ENCODE assay signal across 19 cellular contexts in the genomic region with DNA sequence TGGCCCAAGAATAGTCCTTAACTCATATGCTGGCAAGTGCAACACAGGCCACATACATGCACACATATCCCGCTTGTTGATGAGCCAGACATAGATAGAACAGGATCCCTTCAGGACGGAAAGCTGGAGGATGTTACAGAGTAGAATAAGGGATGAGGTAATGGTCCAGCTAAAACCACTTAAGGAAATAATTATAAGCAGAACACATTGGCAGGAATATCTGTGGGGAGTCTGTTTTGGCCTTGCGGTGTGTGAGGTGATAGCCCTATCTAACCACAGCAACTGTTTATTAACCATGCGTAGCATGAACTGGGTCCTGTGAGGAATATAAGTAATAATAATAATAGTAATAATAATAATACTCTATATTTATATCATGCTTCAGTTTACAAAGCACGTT. TPM values are rescaled to one million over a fixed set of nuclear protein-coding genes. Genes with fewer than 3 reads are reported as not detected.
DNase-seq lines count a peak whose midpoint lies in the region; ATAC-seq and TF ChIP-seq lines count a peak whose summit lies in the region.
"Had no signal": no experiment of that assay in that cellular context is flagged by ENCODE, and none has a peak within 500 bp of the region (broad histone marks: within the 10 kb centered on the region; RNA-seq: fewer than 3 reads in every experiment).

No MANE protein-coding gene starts in this region.

- H3K27ac ChIP-seq in sigmoid colon (peak overlapping the region in 3 of 4 donors; percentile 39 to 71 (median 53)), stomach (no peak overlapping the region)
- H3K27ac ChIP-seq: BLaER1, thyroid gland had no signal

- no peak overlapping the region for H3K4me3 ChIP-seq in fibroblast of mammary gland (ENCODE audit: control insufficient read depth, low read depth, low read length)
- H3K4me3 ChIP-seq in sigmoid colon = no peak overlapping the region
- H3K4me3 ChIP-seq in stomach = no peak overlapping the region
- H3K4me3 ChIP-seq: BLaER1, thyroid gland had no signal

- TF ChIP-seq EP300 in sigmoid colon (IDR thresholded peaks at IDR 0.05) (no peak), stomach (IDR thresholded peaks at IDR 0.05) (no peak)

- H3K4me1 ChIP-seq in sigmoid colon (peaks cover 0 to 29% (median 14%) of the 10 kb centered on the region in 4 donors), stomach (peaks cover 0 to 16% (median 3%) of the 10 kb centered on the region in 4 donors)
- H3K4me1 ChIP-seq: BLaER1, thyroid gland had no signal

- H3K27me3 Mint-ChIP-seq in activated T-cell treated with anti-CD3 and anti-CD28 coated beads, Interleukin-2, amount 50 U/mL, for 4 hours (ENCODE audit: low read depth) = peaks cover 7% of the 10 kb centered on the region

- H3K36me3 ChIP-seq in sigmoid colon = no peaks in the 10 kb centered on the region
- H3K36me3 ChIP-seq in stomach = no peaks in the 10 kb centered on the region
- H3K36me3 ChIP-seq: BLaER1, thyroid gland had no signal

- intact Hi-C loops in sigmoid colon (cut with DNase I) = no loop called here
- intact Hi-C loops in stomach (cut with DNase I; ENCODE audit: low total_unique reads) = no loop called here

- 76 to 86% methylated on average over 5 of the region's 5 CpGs for WGBS in sigmoid colon, 2 donors
- 77 to 82% (median 79%) methylated on average over 5 of the region's 5 CpGs for WGBS in stomach, 5 donors

- H3K9me3 ChIP-seq in sigmoid colon (no peaks in the 10 kb centered on the region), stomach (no peaks in the 10 kb centered on the region)
- H3K9me3 ChIP-seq: BLaER1, thyroid gland had no signal

- H3K36me3 Mint-ChIP-seq in activated T-cell treated with anti-CD3 and anti-CD28 coated beads, Interleukin-2, amount 50 U/mL, for 4 hours (ENCODE audit: insufficient read depth) = no peaks in the 10 kb centered on the region
- H3K36me3 Mint-ChIP-seq: natural killer cell treated with Interleukin-12 subunit alpha and Interleukin-12 subunit beta and Interleukin-15 and Interleukin-18, amount 100 ng/mL, for 72 hours had no signal

- no peak overlapping the region for H3K4me3 Mint-ChIP-seq in activated T-cell treated with anti-CD3 and anti-CD28 coated beads, Interleukin-2, amount 50 U/mL, for 4 hours
- H3K4me3 Mint-ChIP-seq: H9; natural killer cell treated with Interleukin-12 subunit alpha and Interleukin-12 subunit beta and Interleukin-15 and Interleukin-18, amount 100 ng/mL, for 72 hours had no signal

- no peaks in the 10 kb centered on the region for H3K4me1 Mint-ChIP-seq in activated T-cell treated with anti-CD3 and anti-CD28 coated beads, Interleukin-2, amount 50 U/mL, for 4 hours (ENCODE audit: low read depth)
- H3K4me1 Mint-ChIP-seq: H9 had no signal

- TF ChIP-seq CTCF in fibroblast of mammary gland (conservative IDR thresholded peaks at IDR 0.05; ENCODE audit: control insufficient read depth, insufficient read depth, low read depth, low read length) = no peak
- no peak for TF ChIP-seq CTCF in sigmoid colon (IDR thresholded peaks at IDR 0.05)
- no peak for TF ChIP-seq CTCF in stomach (IDR thresholded peaks at IDR 0.05)

- no peaks in the 10 kb centered on the region for H3K9me3 Mint-ChIP-seq in activated T-cell treated with anti-CD3 and anti-CD28 coated beads, Interleukin-2, amount 50 U/mL, for 4 hours
- H3K9me3 Mint-ChIP-seq: H9; natural killer cell treated with Interleukin-12 subunit alpha and Interleukin-12 subunit beta and Interleukin-15 and Interleukin-18, amount 100 ng/mL, for 72 hours had no signal

- no peak for TF ChIP-seq POLR2A in sigmoid colon (IDR thresholded peaks at IDR 0.05)
- TF ChIP-seq POLR2A in stomach (IDR thresholded peaks at IDR 0.05) = no peak

- peak; percentile 63 for DNase-seq in GM03348 (ENCODE audit: low spot score)
- peak; percentile 25 for DNase-seq in RPMI7951 (ENCODE audit: low read depth)
- DNase-seq in fibroblast of mammary gland (ENCODE audit: low read depth) = peak; percentile 86
- no peak for DNase-seq in sigmoid colon
- DNase-seq in DMS153 (lab: John Stamatoyannopoulos, UW) = no peak
- DNase-seq in stomach = no peak
- DNase-seq in activated T-cell treated with anti-CD3 and anti-CD28 coated beads, Interleukin-2, amount 50 U/mL, for 4 hours = no peak
- DNase-seq: activated CD4-positive, alpha-beta T cell treated with anti-CD3 and anti-CD28 coated beads for 48 hours; activated CD8-positive, alpha-beta memory T cell treated with anti-CD3 and anti-CD28 coated beads, Interleukin-2, amount 50 U/mL, for 4 hours; H9; NCI-H1417; NCI-H2227 treated with DMSO at 0.1 percent for 48 hours; posterior cingulate gyrus; SHP77 treated with DMSO at 0.1 percent for 48 hours; thyroid gland had no signal

- ATAC-seq in GM21381 (IDR thresholded peaks at IDR 0.05; ENCODE audit: unreplicated experiment) = no peak
- no peak for ATAC-seq in activated T-cell treated with anti-CD3 and anti-CD28 coated beads, Interleukin-2, amount 50 U/mL, for 4 hours
- ATAC-seq: natural killer cell treated with Interleukin-12 subunit alpha and Interleukin-12 subunit beta and Interleukin-15 and Interleukin-18, amount 100 ng/mL, for 72 hours had no signal

- H3K27me3 ChIP-seq in sigmoid colon = no peaks in the 10 kb centered on the region
- H3K27me3 ChIP-seq in stomach = no peaks in the 10 kb centered on the region
- H3K27me3 ChIP-seq: BLaER1, thyroid gland had no signal

RNA-seq across cellular contexts. Expression of a gene that starts 25.0 kb away (rescaled TPM):
- not detected in 2 replicates for total RNA-seq in RPMI7951 (2014; rRNA removed; shearing (Covaris generic))
- total RNA-seq in sigmoid colon = 1 to 10 TPM; 1.1 to 2.1 (median 1.9) TPM
- 1 to 10 TPM in 1 of 3 donors, under 1 TPM in 2; under 0.01 to 1.2 (median 0.23) TPM for polyA plus RNA-seq in sigmoid colon
- total RNA-seq in stomach = 1 to 10 TPM in 1 of 5 donors, under 1 TPM in 1, not detected in 3; 0.43 to 2.4 TPM
- under 1 TPM; 0.31 to 0.93 (median 0.88) TPM for polyA plus RNA-seq in stomach
- not detected for total RNA-seq in activated T-cell treated with anti-CD3 and anti-CD28 coated beads, Interleukin-2, amount 50 U/mL, for 4 hours
- total RNA-seq: natural killer cell treated with Interleukin-12 subunit alpha and Interleukin-12 subunit beta and Interleukin-15 and Interleukin-18, amount 100 ng/mL, for 72 hours; T-helper 2 cell treated with Interferon-gamma antibody and Interleukin-4, amounts not matched to agents 100 ng/mL and 5 ng/mL, for 36 hours had no signal

RNA-seq across cellular contexts. Expression of a gene that starts 31.1 kb away (rescaled TPM):
- 16.7 and 17.5 TPM in 2 replicates for total RNA-seq in RPMI7951 (2014; rRNA removed; shearing (Covaris generic))
- total RNA-seq in sigmoid colon (10 to 100 TPM; 15.3 to 28.5 (median 20.3) TPM), stomach (10 to 100 TPM in 3 of 5 donors, 1 to 10 TPM in 1, not detected in 1; 4.8 to 24.9 (median 14.6) TPM)
- polyA plus RNA-seq in sigmoid colon (10 to 100 TPM in 1 of 3 donors, 1 to 10 TPM in 2; 6.7 to 15.8 (median 8.4) TPM), stomach (10 to 100 TPM; 10.7 to 12.2 (median 11.7) TPM)
- total RNA-seq in activated T-cell treated with anti-CD3 and anti-CD28 coated beads, Interleukin-2, amount 50 U/mL, for 4 hours = 10 to 100 TPM; 16.3 to 23.5 (median 22.4) TPM

RNA-seq across cellular contexts. Expression of a gene that starts 45.0 kb away (rescaled TPM):
- total RNA-seq in RPMI7951 (2014; rRNA removed; shearing (Covaris generic)) = 4.1 and 4.8 TPM in 2 replicates
- 10 to 100 TPM; 18.1 to 32.5 (median 22.7) TPM for total RNA-seq in sigmoid colon
- 1 to 10 TPM; 1.4 to 4.8 (median 2.7) TPM for polyA plus RNA-seq in sigmoid colon
- 10 to 100 TPM in 1 of 5 donors, 1 to 10 TPM in 3, under 1 TPM in 1; 0.87 to 19.3 (median 2.9) TPM for total RNA-seq in stomach
- polyA plus RNA-seq in stomach = 1 to 10 TPM; 1.1 to 3.4 (median 3.2) TPM
- total RNA-seq in activated T-cell treated with anti-CD3 and anti-CD28 coated beads, Interleukin-2, amount 50 U/mL, for 4 hours = 1 to 10 TPM; 3.7 to 3.9 (median 3.8) TPM

Comparison
In these comparisons a context has a peak if more than half of its experiments do, and no peak if none do; other contexts are left out.
1. DNase-seq: peak in GM03348 (single experiment), RPMI7951 (single experiment) and fibroblast of mammary gland (single experiment); none in sigmoid colon (single experiment), DMS153 (single experiment), stomach (single experiment) and activated T-cell treated with anti-CD3 and anti-CD28 coated beads, Interleukin-2, amount 50 U/mL, for 4 hours (single experiment).
2. H3K27ac ChIP-seq: peak in sigmoid colon (3 of 4); none in stomach (0 of 5).